Comparison of ENCODE assay signal across 8 cellular contexts in the genomic region with DNA sequence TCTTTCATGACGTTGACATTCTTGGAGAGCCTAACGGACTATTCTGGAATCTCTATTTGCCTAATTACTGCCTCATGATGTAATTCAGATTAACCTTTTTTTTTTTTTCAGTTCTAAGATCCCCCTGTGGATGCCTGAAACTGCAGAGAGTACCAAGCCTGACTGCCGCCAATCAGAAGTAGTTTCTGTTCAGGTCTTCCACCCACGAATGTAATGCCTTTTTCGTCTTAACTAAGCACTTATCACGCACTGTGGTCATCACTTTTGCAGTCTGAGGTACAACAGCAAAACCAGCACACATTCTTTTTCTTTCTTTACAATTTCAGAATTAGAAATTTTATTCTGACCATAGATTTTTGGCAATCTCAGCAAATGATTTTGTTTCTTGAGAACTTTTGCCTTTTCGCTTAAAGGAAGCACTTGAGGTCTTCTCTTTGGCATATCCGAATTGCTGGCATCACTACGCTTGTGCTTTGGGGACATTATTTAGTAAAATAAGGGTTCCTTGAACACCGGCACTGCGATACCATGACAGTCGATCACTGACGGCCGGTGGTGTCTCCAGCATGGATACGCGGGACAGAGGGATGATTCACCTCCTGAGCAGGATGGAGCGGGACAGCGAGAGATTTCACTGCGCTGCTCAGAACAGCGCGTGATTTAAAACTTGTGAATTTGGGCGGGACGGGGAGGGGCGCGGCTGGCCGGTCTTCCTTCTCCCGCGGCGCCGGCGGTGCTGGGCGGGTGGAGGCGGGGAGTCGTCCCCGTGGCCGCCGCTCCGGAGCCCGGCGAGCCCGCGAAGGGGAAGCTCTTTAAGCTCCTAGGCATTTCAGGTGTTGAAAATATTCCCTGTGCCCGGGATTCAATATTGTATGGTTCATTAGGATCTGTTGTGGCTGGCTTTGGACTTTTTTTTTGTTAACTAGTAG. TPM values are rescaled to one million over a fixed set of nuclear protein-coding genes. Genes with fewer than 3 reads are reported as not detected.
DNase-seq lines count a peak whose midpoint lies in the region; ATAC-seq and TF ChIP-seq lines count a peak whose summit lies in the region.

No MANE protein-coding gene starts in this region.

- H3K4me3 Mint-ChIP-seq in WTC11 (peak overlapping the region; percentile 77), naive B cell (peak overlapping the region; percentile 26 to 89 (median 80))

- intact Hi-C loops in posterior vena cava (cut with DNase I), result no loop called here

- H3K27ac Mint-ChIP-seq in WTC11, result no peak overlapping the region; the same call in 1 of the 2 replicates
- H3K27ac Mint-ChIP-seq in naive B cell, result peak overlapping the region in 3 of 6 donors; percentile 1 to 56 (median 45)

- H3K9me3 ChIP-seq in ES-I3 (ENCODE audit: control insufficient read depth, insufficient read depth, low read length), result no peaks in the 10 kb centered on the region

- H3K4me1 Mint-ChIP-seq in WTC11 (peaks cover 12% of the 10 kb centered on the region), naive B cell (peaks cover 11 to 14% (median 12%) of the 10 kb centered on the region in 3 donors)

- ATAC-seq in GM21360 (IDR thresholded peaks at IDR 0.05; ENCODE audit: unreplicated experiment) (peak; percentile 64), HG03558 (IDR thresholded peaks at IDR 0.05; ENCODE audit: extremely low read depth, unreplicated experiment) (peak; percentile 37), WTC11 (peak; percentile 92), naive B cell (ENCODE audit: low read depth in 2 of 2) (peak; percentile 49 to 67)

- POLR2A ChIA-PET in WTC11 (lab: Charles Lee), result no interaction called here

- no peaks in the 10 kb centered on the region for H3K36me3 ChIP-seq in ES-I3 (ENCODE audit: insufficient read depth, low read length)

- peak overlapping the region; percentile 5 for H3K4me3 ChIP-seq in epithelial cell of esophagus (ENCODE audit: low read length)

- H3K36me3 Mint-ChIP-seq in WTC11 (no peaks in the 10 kb centered on the region), naive B cell (peaks cover 4 to 7% of the 10 kb centered on the region in 2 donors)

- DNase-seq in WTC11 (ENCODE audit: low spot score) (peak; percentile 58), epithelial cell of esophagus (ENCODE audit: low read depth) (peak; percentile 66), naive B cell (no peak), posterior vena cava (ENCODE audit: low spot score) (no peak), GM19240 (ENCODE audit: insufficient read length, low spot score) (no peak)

- no peaks in the 10 kb centered on the region for H3K4me1 ChIP-seq in ES-I3 (ENCODE audit: insufficient read depth, low read length)

- CTCF ChIA-PET in WTC11 (lab: Charles Lee), result interaction anchor here (1.0 to 1.2 kb wide), 3 partner anchors 30 to 109 kb away, joined by 3 to 6 read pairs (median 4); no protein-coding TSS in a partner anchor

- peaks cover 31% of the 10 kb centered on the region for H3K27me3 Mint-ChIP-seq in WTC11 (ENCODE audit: low read depth)
- H3K27me3 Mint-ChIP-seq in naive B cell, result peaks cover 58 to 68% (median 65%) of the 10 kb centered on the region in 3 donors

- no peak for TF ChIP-seq CTCF in WTC11 (IDR thresholded peaks at IDR 0.05)
- TF ChIP-seq CTCF in epithelial cell of esophagus (IDR thresholded peaks at IDR 0.05; ENCODE audit: insufficient read depth, low read depth, low read length, missing control alignments), result no peak

- H3K9me3 Mint-ChIP-seq in WTC11 (peaks cover 12% of the 10 kb centered on the region), naive B cell (peaks cover 0 to 5% (median 0%) of the 10 kb centered on the region in 7 donors)

- peak overlapping the region; percentile 70 for H3K9ac ChIP-seq in ES-I3 (ENCODE audit: low read depth, low read length)

TF ChIP-seq in WTC11, 78 proteins besides CTCF, POLR2A, EP300 and RAD21:
- TF ChIP-seq, protein P1, sequence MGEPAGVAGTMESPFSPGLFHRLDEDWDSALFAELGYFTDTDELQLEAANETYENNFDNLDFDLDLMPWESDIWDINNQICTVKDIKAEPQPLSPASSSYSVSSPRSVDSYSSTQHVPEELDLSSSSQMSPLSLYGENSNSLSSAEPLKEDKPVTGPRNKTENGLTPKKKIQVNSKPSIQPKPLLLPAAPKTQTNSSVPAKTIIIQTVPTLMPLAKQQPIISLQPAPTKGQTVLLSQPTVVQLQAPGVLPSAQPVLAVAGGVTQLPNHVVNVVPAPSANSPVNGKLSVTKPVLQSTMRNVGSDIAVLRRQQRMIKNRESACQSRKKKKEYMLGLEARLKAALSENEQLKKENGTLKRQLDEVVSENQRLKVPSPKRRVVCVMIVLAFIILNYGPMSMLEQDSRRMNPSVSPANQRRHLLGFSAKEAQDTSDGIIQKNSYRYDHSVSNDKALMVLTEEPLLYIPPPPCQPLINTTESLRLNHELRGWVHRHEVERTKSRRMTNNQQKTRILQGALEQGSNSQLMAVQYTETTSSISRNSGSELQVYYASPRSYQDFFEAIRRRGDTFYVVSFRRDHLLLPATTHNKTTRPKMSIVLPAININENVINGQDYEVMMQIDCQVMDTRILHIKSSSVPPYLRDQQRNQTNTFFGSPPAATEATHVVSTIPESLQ (CRISPR knock-in tag; IDR thresholded peaks at IDR 0.05), result no peak
- TF ChIP-seq MYBL2 (CRISPR knock-in tag; IDR thresholded peaks at IDR 0.05) (0 out of 2 replicates have a peak, but pooled peaks have one; percentile 28), SMAD4 (CRISPR knock-in tag; IDR thresholded peaks at IDR 0.05) (no peak), ELF4 (CRISPR knock-in tag; IDR thresholded peaks at IDR 0.05; ENCODE audit: low read depth) (no peak), RORB (CRISPR knock-in tag; IDR thresholded peaks at IDR 0.05) (no peak), ZNF232 (CRISPR knock-in tag; IDR thresholded peaks at IDR 0.05) (no peak), MAX (CRISPR knock-in tag; IDR thresholded peaks at IDR 0.05) (no peak)
- TF ChIP-seq, protein P2, sequence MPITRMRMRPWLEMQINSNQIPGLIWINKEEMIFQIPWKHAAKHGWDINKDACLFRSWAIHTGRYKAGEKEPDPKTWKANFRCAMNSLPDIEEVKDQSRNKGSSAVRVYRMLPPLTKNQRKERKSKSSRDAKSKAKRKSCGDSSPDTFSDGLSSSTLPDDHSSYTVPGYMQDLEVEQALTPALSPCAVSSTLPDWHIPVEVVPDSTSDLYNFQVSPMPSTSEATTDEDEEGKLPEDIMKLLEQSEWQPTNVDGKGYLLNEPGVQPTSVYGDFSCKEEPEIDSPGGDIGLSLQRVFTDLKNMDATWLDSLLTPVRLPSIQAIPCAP (CRISPR knock-in tag; IDR thresholded peaks at IDR 0.05), result no peak

RNA-seq across cellular contexts. Expression of gene GPR55, which starts 32.0 kb away (rescaled TPM):
- total RNA-seq in WTC11 (2021), result not detected in 3 replicates
- polyA plus RNA-seq in naive B cell (ENCODE audit: low read depth in 6 of 6), result under 1 TPM in 3 of 6 donors, not detected in 3; 0.12 to 0.56 (median 0.21) TPM
- under 1 TPM; 0.14 to 0.19 TPM for total RNA-seq in posterior vena cava

RNA-seq across cellular contexts. Expression of gene SPATA3, which starts 38.8 kb away (rescaled TPM):
- total RNA-seq in WTC11 (2021) (not detected in 3 replicates), posterior vena cava (not detected)
- polyA plus RNA-seq in naive B cell (ENCODE audit: low read depth in 6 of 6), result not detected

Comparison
In these comparisons a context has a peak if more than half of its experiments do, and no peak if none do; other contexts are left out.
1. ATAC-seq: peak in every context shown above with its lines; median percentile 92 in WTC11; 64 in GM21360; 58 in naive B cell; 37 in HG03558.
2. DNase-seq: peak in WTC11 (single experiment) and epithelial cell of esophagus (single experiment); none in naive B cell (single experiment), posterior vena cava (single experiment) and GM19240 (single experiment).